11 cellular contexts compared by ENCODE assay signal in the genomic region with DNA sequence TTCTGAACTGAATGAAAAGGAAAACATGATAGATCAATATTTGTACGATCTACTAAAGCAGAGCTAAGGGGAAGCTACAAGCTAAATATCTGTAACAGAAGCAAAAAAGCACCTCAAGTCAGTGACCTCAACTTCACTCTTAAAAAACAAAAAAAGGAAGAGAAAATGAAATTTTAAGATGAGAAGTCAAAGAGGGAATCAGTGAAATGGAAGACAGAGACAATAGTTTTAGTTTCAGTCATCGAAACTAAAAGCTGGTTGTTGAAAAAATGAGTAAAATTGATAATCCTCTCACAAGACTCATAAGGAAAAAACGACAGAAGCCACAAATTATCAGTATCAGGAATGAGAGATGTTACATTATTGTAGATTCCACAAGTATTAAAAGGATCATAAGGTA. TPM values are rescaled to one million over a fixed set of nuclear protein-coding genes. Genes with fewer than 3 reads are reported as not detected.
A peak's percentile ranks its signal among the peaks of the same experiment; 100 is the strongest.
DNase-seq lines count a peak whose midpoint lies in the region; ATAC-seq and TF ChIP-seq lines count a peak whose summit lies in the region.
"Had no signal": no experiment of that assay in that cellular context is flagged by ENCODE, and none has a peak within 500 bp of the region (broad histone marks: within the 10 kb centered on the region; RNA-seq: fewer than 3 reads in every experiment).

No MANE protein-coding gene starts in this region.

- H3K4ac ChIP-seq in trophoblast cell (ENCODE audit: low read depth, low read length), result no peak overlapping the region

- DNase-seq in effector memory CD4-positive, alpha-beta T cell, result no peak
- DNase-seq in NCI-H2196 treated with DMSO at 0.1 percent for 48 hours (lab: John Stamatoyannopoulos, UW; ENCODE audit: unreplicated experiment), result no peak
- no peak for DNase-seq in HEK293T (ENCODE audit: extremely low spot score)
- no peak for DNase-seq in trophoblast cell
- DNase-seq: CD4-positive, alpha-beta T cell; naive B cell; NCI-H446 treated with DMSO at 0.1 percent for 48 hours had no signal

- no peak overlapping the region for H3K18ac ChIP-seq in trophoblast cell (ENCODE audit: low read length)

- H3K79me1 ChIP-seq in trophoblast cell (ENCODE audit: low read length), result no peaks in the 10 kb centered on the region

- no peaks in the 10 kb centered on the region for H3K27me3 ChIP-seq in effector memory CD4-positive, alpha-beta T cell (replicated peaks; ENCODE audit: control insufficient read depth, insufficient read depth, low read length, poor library complexity, severe bottlenecking)
- H3K27me3 ChIP-seq in trophoblast cell (ENCODE audit: insufficient read depth, low read length), result no peaks in the 10 kb centered on the region

- H3K4me3 ChIP-seq in effector memory CD4-positive, alpha-beta T cell (ENCODE audit: insufficient read depth, low read depth, low read length, poor library complexity, severe bottlenecking), result no peak overlapping the region
- H3K4me3 ChIP-seq in trophoblast cell (ENCODE audit: low read depth, low read length), result no peak overlapping the region

- no peak overlapping the region for H4K8ac ChIP-seq in trophoblast cell (ENCODE audit: low read depth, low read length)

- no peak overlapping the region for H4K12ac ChIP-seq in trophoblast cell (ENCODE audit: low read depth, low read length)

- H3K9ac ChIP-seq in trophoblast cell (ENCODE audit: low read length), result no peak overlapping the region

- CTCF ChIA-PET in HEK293T (lab: Yijun Ruan, JAX), result interaction anchor here (1.5 kb wide), 1 partner anchor 11 kb away, joined by 4 read pairs; the partner anchor contains the start of gene SLC2A13

- WGBS in trophoblast cell (ENCODE audit: extremely low coverage, insufficient coverage, insufficient read length), result no CpG with 5 or more reads among the region's 3 CpGs

- no peak overlapping the region for H2BK12ac ChIP-seq in trophoblast cell (ENCODE audit: low read length)

- no peak overlapping the region for H3K27ac ChIP-seq in effector memory CD4-positive, alpha-beta T cell (ENCODE audit: insufficient read depth, low read length, poor library complexity, severe bottlenecking)
- H3K27ac ChIP-seq in trophoblast cell (ENCODE audit: low read depth, low read length), result no peak overlapping the region

- no peaks in the 10 kb centered on the region for H3K4me1 ChIP-seq in effector memory CD4-positive, alpha-beta T cell (ENCODE audit: control insufficient read depth, insufficient read depth, low read length, poor library complexity, severe bottlenecking)
- no peaks in the 10 kb centered on the region for H3K4me1 ChIP-seq in trophoblast cell (ENCODE audit: control insufficient read depth in 1 of 2, insufficient read depth in 2 of 2, low read length in 2 of 2)

- H3K14ac ChIP-seq in trophoblast cell (ENCODE audit: low read length), result no peak overlapping the region

- H3K36me3 ChIP-seq in effector memory CD4-positive, alpha-beta T cell (ENCODE audit: control insufficient read depth, insufficient read depth, low read length), result no peaks in the 10 kb centered on the region
- no peaks in the 10 kb centered on the region for H3K36me3 ChIP-seq in trophoblast cell (ENCODE audit: control insufficient read depth in 1 of 2, insufficient read depth in 2 of 2, low read length in 2 of 2)

- peak; percentile 89 for ATAC-seq in GM18508 (IDR thresholded peaks at IDR 0.05; ENCODE audit: insufficient read depth, unreplicated experiment)
- peak; percentile 86 for ATAC-seq in GM19452 (IDR thresholded peaks at IDR 0.05; ENCODE audit: unreplicated experiment)
- ATAC-seq in HG02884 (IDR thresholded peaks at IDR 0.05; ENCODE audit: unreplicated experiment), result peak; percentile 97
- ATAC-seq in HG03571 (IDR thresholded peaks at IDR 0.05; ENCODE audit: unreplicated experiment), result peak; percentile 96

- no peak overlapping the region for H3K4me2 ChIP-seq in trophoblast cell (ENCODE audit: low read length)

- no peak overlapping the region for H2BK5ac ChIP-seq in trophoblast cell (ENCODE audit: low read depth, low read length, poor library complexity)

- no peaks in the 10 kb centered on the region for H3K79me2 ChIP-seq in trophoblast cell (ENCODE audit: control insufficient read depth, insufficient read depth, low read length, poor library complexity)

- no peak overlapping the region for H2AK5ac ChIP-seq in trophoblast cell (ENCODE audit: low read length)

- no peak overlapping the region for H2AFZ ChIP-seq in trophoblast cell (ENCODE audit: insufficient read depth, low read length, poor library complexity)

- no peaks in the 10 kb centered on the region for H3K9me3 ChIP-seq in effector memory CD4-positive, alpha-beta T cell (ENCODE audit: control insufficient read depth, low read length)
- no peaks in the 10 kb centered on the region for H3K9me3 ChIP-seq in trophoblast cell (ENCODE audit: insufficient read depth, low read depth, low read length)

- no peak overlapping the region for H2BK120ac ChIP-seq in trophoblast cell (ENCODE audit: insufficient read depth, low read length, poor library complexity)

- no peak overlapping the region for H4K91ac ChIP-seq in trophoblast cell (ENCODE audit: low read depth, low read length)

- no peak overlapping the region for H3K23ac ChIP-seq in trophoblast cell (ENCODE audit: low read length)

- POLR2A ChIA-PET in HEK293T (lab: Yijun Ruan, JAX), result interaction anchor here (0.6 kb wide), 1 partner anchor 250 kb away, joined by 3 read pairs; no protein-coding TSS in a partner anchor

TF ChIP-seq in HEK293T, 16 proteins besides CTCF, POLR2A, EP300 and RAD21:
- TF ChIP-seq FOXM1 (IDR thresholded peaks at IDR 0.05; ENCODE audit: borderline replicate concordance) (no peak), BHLHE40 (IDR thresholded peaks at IDR 0.05; ENCODE audit: borderline replicate concordance) (no peak), HDGF (IDR thresholded peaks at IDR 0.05; ENCODE audit: borderline replicate concordance) (no peak), LEF1 (IDR thresholded peaks at IDR 0.05; ENCODE audit: borderline replicate concordance) (no peak)

RNA-seq across cellular contexts. Expression of gene SLC2A13, which starts 11.9 kb away (rescaled TPM):
- polyA plus RNA-seq in trophoblast cell (2013), result 4.9 and 5.4 TPM in 2 replicates
